In genomic region chr16:2710021-2710710, GRCh38 we compare ENCODE assay signal across 21 cellular contexts.
"Had no signal": no experiment of that assay in that cellular context is flagged by ENCODE, and none has a peak within 500 bp of the region (broad histone marks: within the 10 kb centered on the region; RNA-seq: fewer than 3 reads in every experiment).

No MANE protein-coding gene starts in this region.

- H3K4me1 ChIP-seq: esophagus muscularis mucosa, pancreas, right lobe of liver had no signal

- DNase-seq: activated B cell treated with CpG ODN at 0.5 μM for 24 hours; activated CD4-positive, alpha-beta T cell treated with anti-CD3 and anti-CD28 coated beads for 48 hours; activated CD8-positive, alpha-beta memory T cell treated with anti-CD3 and anti-CD28 coated beads for 24 hours; activated CD8-positive, alpha-beta memory T cell treated with anti-CD3 and anti-CD28 coated beads, Interleukin-2, amount 50 U/mL, for 48 hours; activated effector memory CD4-positive, alpha-beta T cell treated with anti-CD3 and anti-CD28 coated beads, Interleukin-2, amount 50 U/mL, for 16 hours; activated naive CD4-positive, alpha-beta T cell treated with anti-CD3 and anti-CD28 coated beads, Interleukin-2, amount 50 U/mL, for 16 hours; activated T-cell treated with anti-CD3 and anti-CD28 coated beads, Interleukin-2, amount 50 U/mL, for 48 hours; aorta; cortex of kidney; effector CD4-positive, alpha-beta T cell; left ventricle myocardium inferior; naive thymus-derived CD4-positive, alpha-beta T cell; small intestine; stimulated activated naive B cell treated with anti-CD40 and anti-IgM and Interleukin-4, amounts not matched to agents 10 μg/mL and 1 μg/mL and 100 μg/mL, for 72 hours; thyroid gland had no signal

- H3K27ac ChIP-seq: esophagus muscularis mucosa, gastroesophageal sphincter, heart left ventricle, left ventricle myocardium inferior, pancreas, right lobe of liver, thyroid gland had no signal

- H3K9me3 Mint-ChIP-seq: activated B cell treated with CpG ODN at 0.5 μM for 24 hours; naive thymus-derived CD4-positive, alpha-beta T cell; stimulated activated naive B cell treated with anti-CD40 and anti-IgM and Interleukin-4, amounts not matched to agents 10 μg/mL and 1 μg/mL and 100 μg/mL, for 72 hours; T-helper 2 cell treated with Interferon-gamma antibody and Interleukin-4, amounts not matched to agents 5 μg/mL and 100 μg/mL, for 36 hours had no signal

- H3K27me3 ChIP-seq: heart left ventricle, pancreas, right lobe of liver, thyroid gland had no signal

- H3K4me3 ChIP-seq: esophagus muscularis mucosa, gastroesophageal sphincter, heart left ventricle, left ventricle myocardium inferior, pancreas, right lobe of liver, thyroid gland had no signal

- H3K4me3 Mint-ChIP-seq: activated B cell treated with CpG ODN at 0.5 μM for 24 hours; naive thymus-derived CD4-positive, alpha-beta T cell; stimulated activated naive B cell treated with anti-CD40 and anti-IgM and Interleukin-4, amounts not matched to agents 10 μg/mL and 1 μg/mL and 100 μg/mL, for 72 hours; T-helper 2 cell treated with Interferon-gamma antibody and Interleukin-4, amounts not matched to agents 5 μg/mL and 100 μg/mL, for 36 hours had no signal

- H3K27ac Mint-ChIP-seq: activated B cell treated with CpG ODN at 0.5 μM for 24 hours; stimulated activated naive B cell treated with anti-CD40 and anti-IgM and Interleukin-4, amounts not matched to agents 10 μg/mL and 1 μg/mL and 100 μg/mL, for 72 hours; T-helper 2 cell treated with Interferon-gamma antibody and Interleukin-4, amounts not matched to agents 5 μg/mL and 100 μg/mL, for 36 hours had no signal

- ATAC-seq: gastroesophageal sphincter; heart left ventricle; naive thymus-derived CD4-positive, alpha-beta T cell; pancreas; right lobe of liver had no signal

- FAIRE-seq: pancreas, small intestine had no signal

- H3K9me3 ChIP-seq: esophagus muscularis mucosa, gastroesophageal sphincter, heart left ventricle, left ventricle myocardium inferior, pancreas, right lobe of liver, thyroid gland had no signal
